In genomic region chr6:26350858-26351543, GRCh38 we compare ENCODE assay signal across 23 cellular contexts. TPM values are rescaled to one million over a fixed set of nuclear protein-coding genes. Genes with fewer than 3 reads are reported as not detected.
DNase-seq lines count a peak whose midpoint lies in the region; ATAC-seq, FAIRE-seq and TF ChIP-seq lines count a peak whose summit lies in the region.
"Had no signal": no experiment of that assay in that cellular context is flagged by ENCODE, and none has a peak within 500 bp of the region (broad histone marks: within the 10 kb centered on the region; RNA-seq: fewer than 3 reads in every experiment).

No MANE protein-coding gene starts in this region.

- no peak overlapping the region for H3K4me3 ChIP-seq in GM23248
- H3K4me3 ChIP-seq in mammary epithelial cell (replicated peaks in 1 of 3; ENCODE audit: insufficient read depth in 1 of 3, low read depth in 2 of 3, low read length in 3 of 3) = peak overlapping the region in 1 of 3 experiments; percentile 9
- H3K4me3 ChIP-seq in osteoblast (ENCODE audit: insufficient read depth, low read length) = no peak overlapping the region
- H3K4me3 ChIP-seq: adrenal gland, heart left ventricle, lung, suprapubic skin had no signal

- H3K27ac ChIP-seq in GM23248 (peak overlapping the region; percentile 68), mammary epithelial cell (ENCODE audit: insufficient read depth, low read depth, low read length) (peak overlapping the region; percentile 56), osteoblast (ENCODE audit: low read depth, low read length) (peak overlapping the region; percentile 80)
- H3K27ac ChIP-seq: heart left ventricle, suprapubic skin had no signal

- H3F3A ChIP-seq in GM23248 (ENCODE audit: insufficient read depth) = peaks cover 16% of the 10 kb centered on the region; the same call in 1 of the 2 replicates

- peaks cover 19% of the 10 kb centered on the region for H3K4me1 ChIP-seq in GM23248 (ENCODE audit: insufficient read depth)
- H3K4me1 ChIP-seq in mammary epithelial cell (ENCODE audit: insufficient read depth, low read length) = peaks cover 22% of the 10 kb centered on the region
- H3K4me1 ChIP-seq in osteoblast (ENCODE audit: insufficient read depth, low read length) = peaks cover 19% of the 10 kb centered on the region
- H3K4me1 ChIP-seq: heart left ventricle, suprapubic skin had no signal

- 56 to 60% methylated on average over 2 of the region's 2 CpGs for WGBS in GM23248 (ENCODE audit: low coverage in 1 of 2, low lambda C conversion rate in 2 of 2, missing lambda C conversion rate in 2 of 2), 2 experiments
- 87% methylated on average over 2 of the region's 2 CpGs for WGBS in mammary epithelial cell (ENCODE audit: low coverage, missing lambda C conversion rate)

- FAIRE-seq in RCC 7860 (lab: Jason Lieb, UNC) = peak; percentile 25
- FAIRE-seq: GM12892 had no signal

- no peaks in the 10 kb centered on the region for H3K79me2 ChIP-seq in GM23248 (ENCODE audit: insufficient read depth)
- H3K79me2 ChIP-seq in mammary epithelial cell (ENCODE audit: insufficient read depth, low read length) = no peaks in the 10 kb centered on the region
- H3K79me2 ChIP-seq in osteoblast (ENCODE audit: insufficient read depth, low read length) = no peaks in the 10 kb centered on the region

- H2AFZ ChIP-seq in GM23248 = peak overlapping the region; percentile 31; the same call in 1 of the 2 replicates
- no peak overlapping the region for H2AFZ ChIP-seq in mammary epithelial cell (ENCODE audit: low read depth, low read length)
- peak overlapping the region; percentile 11 for H2AFZ ChIP-seq in osteoblast (ENCODE audit: low read length)

- H4K20me1 ChIP-seq in GM23248 (ENCODE audit: insufficient read depth) = no peaks in the 10 kb centered on the region
- no peaks in the 10 kb centered on the region for H4K20me1 ChIP-seq in mammary epithelial cell (ENCODE audit: insufficient read depth, low read length)
- no peaks in the 10 kb centered on the region for H4K20me1 ChIP-seq in osteoblast (ENCODE audit: insufficient read depth, low read length)

- CTCF ChIA-PET in mammary epithelial cell (lab: Charles Lee; ENCODE audit: low non-redundant PET) = no interaction called here

- H3K9me3 ChIP-seq in GM23248 (ENCODE audit: low read depth) (no peaks in the 10 kb centered on the region), mammary epithelial cell (replicated peaks; ENCODE audit: insufficient read depth, low read length) (no peaks in the 10 kb centered on the region), osteoblast (ENCODE audit: low read depth, low read length) (no peaks in the 10 kb centered on the region)
- H3K9me3 ChIP-seq: adrenal gland, heart left ventricle, suprapubic skin had no signal

- no peak for ATAC-seq in GM21528 (IDR thresholded peaks at IDR 0.05; ENCODE audit: low FRiP score, unreplicated experiment)
- no peak for ATAC-seq in stimulated activated naive CD8-positive, alpha-beta T cell treated with anti-CD3 and anti-CD28 coated beads, Interleukin-15, Interleukin-2, amounts not matched to agents 100 U/mL and 50 U/mL, for 24 hours
- ATAC-seq: heart left ventricle; stimulated activated effector memory CD8-positive, alpha-beta T cell treated with anti-CD3 and anti-CD28 coated beads, Interleukin-12 subunit alpha, Interleukin-12 subunit beta, amount 100 ng/mL, for 72 hours had no signal

- in situ Hi-C loops in GM23248 (cut with MboI) (no loop called here), mammary epithelial cell (cut with MboI; ENCODE audit: low sequenced_read_pairs in 2 of 2) (no loop called here)

- no peaks in the 10 kb centered on the region for H3K9me2 ChIP-seq in GM23248 (ENCODE audit: insufficient read depth)

- dilution Hi-C loops in mammary epithelial cell (cut with HindIII; ENCODE audit: low sequenced_read_pairs) = no loop called here

- H3K9ac ChIP-seq in GM23248 (0 out of 2 replicates have a peak overlapping the region, but pooled peaks have one; percentile 31), mammary epithelial cell (ENCODE audit: insufficient read depth, low read length) (no peak overlapping the region)

- H3K27me3 ChIP-seq in GM23248 (replicated peaks; ENCODE audit: insufficient read depth) (no peaks in the 10 kb centered on the region), mammary epithelial cell (ENCODE audit: insufficient read depth, low read length) (no peaks in the 10 kb centered on the region), osteoblast (ENCODE audit: insufficient read depth, low read length) (no peaks in the 10 kb centered on the region)
- H3K27me3 ChIP-seq: adrenal gland, suprapubic skin had no signal

- no peak for TF ChIP-seq CTCF in mammary epithelial cell (conservative IDR thresholded peaks at IDR 0.05 in 1 of 2, IDR thresholded peaks at IDR 0.05 in 1 of 2; ENCODE audit: extremely low read depth in 1 of 2, insufficient read depth in 1 of 2, low read depth in 1 of 2, low read length in 2 of 2)
- no peak for TF ChIP-seq CTCF in osteoblast (IDR thresholded peaks at IDR 0.05; ENCODE audit: extremely low read depth, low read depth, low read length)

- intact Hi-C loops in mammary epithelial cell (cut with micrococcal nuclease) (no loop called here), head of caudate nucleus (cut with DNase I) (no loop called here)

- H3K4me2 ChIP-seq in GM23248 (ENCODE audit: unreplicated experiment) (peak overlapping the region; percentile 50), mammary epithelial cell (ENCODE audit: insufficient read depth, low read depth, low read length) (peak overlapping the region; percentile 60), osteoblast (ENCODE audit: insufficient read depth, low read length) (peak overlapping the region; percentile 33)

- DNase-seq in GM23248 (no peak), RCC 7860 (ENCODE audit: low spot score) (no peak), mammary epithelial cell (no peak), osteoblast (ENCODE audit: insufficient read length, low spot score, missing footprints) (no peak), head of caudate nucleus (no peak), activated T-cell treated with anti-CD3 and anti-CD28 coated beads for 4 hours (no peak)
- DNase-seq in stimulated activated naive CD8-positive, alpha-beta T cell treated with anti-CD3 and anti-CD28 coated beads, Interleukin-15, Interleukin-2, amounts not matched to agents 100 U/mL and 50 U/mL, for 24 hours = no peak
- DNase-seq: activated CD4-positive, alpha-beta T cell treated with anti-CD3 and anti-CD28 coated beads, Interleukin-2, amount 50 U/mL, for 1 hour; activated T-cell treated with anti-CD3 and anti-CD28 coated beads, Interleukin-2, amount 50 U/mL, for 48 hours; CD4-positive, CD25-positive, alpha-beta regulatory T cell; heart left ventricle; NCI-H1417; NCI-H2029 treated with DMSO at 0.1 percent for 48 hours; NCI-H345; posterior cingulate gyrus; right cardiac atrium; stimulated activated CD4-positive, alpha-beta T cell treated with anti-CD3 and anti-CD28 coated beads, Interleukin-4, amount 100 ng/mL, for 24 hours had no signal

- no peaks in the 10 kb centered on the region for H3K36me3 ChIP-seq in GM23248 (ENCODE audit: low read depth)
- H3K36me3 ChIP-seq in mammary epithelial cell (ENCODE audit: insufficient read depth, low read length) = no peaks in the 10 kb centered on the region
- H3K36me3 ChIP-seq in osteoblast (ENCODE audit: insufficient read depth, low read length) = no peaks in the 10 kb centered on the region
- H3K36me3 ChIP-seq: adrenal gland, heart left ventricle, suprapubic skin had no signal

- no TSS peak for BruUV-seq in mammary epithelial cell (replicated peaks; lab: Mats Ljungman, UMichigan)

RNA-seq across cellular contexts. Expression of gene BTN3A2, which starts 14.0 kb away (rescaled TPM):
- 12.9 and 14.5 TPM in 2 replicates for total RNA-seq in GM23248 (2014; rRNA removed; shearing (Covaris generic))
- polyA plus RNA-seq in GM23248 (2016; fragmentation: Nextera tagmentation; extraction: Ambion mirVana) (7.9 and 9.5 TPM in 2 replicates), mammary epithelial cell (12.1 TPM)
- total RNA-seq in mammary epithelial cell (1 to 10 TPM; 3.8 to 4.5 TPM), osteoblast (24.2 and 25.0 TPM in 2 replicates)
- 3.3 TPM for polyA minus RNA-seq in mammary epithelial cell

RNA-seq across cellular contexts. Expression of gene BTN2A2, which starts 31.9 kb away (rescaled TPM):
- 4.5 and 9.1 TPM in 2 replicates for total RNA-seq in GM23248 (2014; rRNA removed; shearing (Covaris generic))
- 4.0 and 5.2 TPM in 2 replicates for polyA plus RNA-seq in GM23248 (2016; fragmentation: Nextera tagmentation; extraction: Ambion mirVana)
- 10 to 100 TPM in 1 of 2 donors, 1 to 10 TPM in 1; 9.3 to 11.0 TPM for total RNA-seq in mammary epithelial cell
- 3.8 TPM for polyA plus RNA-seq in mammary epithelial cell
- polyA minus RNA-seq in mammary epithelial cell = 9.4 TPM
- 16.3 and 17.4 TPM in 2 replicates for total RNA-seq in osteoblast

RNA-seq across cellular contexts. Expression of gene BTN3A1, which starts 51.1 kb away (rescaled TPM):
- total RNA-seq in GM23248 (2014; rRNA removed; shearing (Covaris generic)) = 7.7 and 8.9 TPM in 2 replicates
- polyA plus RNA-seq in GM23248 (2016; fragmentation: Nextera tagmentation; extraction: Ambion mirVana) (5.5 and 6.7 TPM in 2 replicates), mammary epithelial cell (4.4 TPM)
- total RNA-seq in mammary epithelial cell (1 to 10 TPM; 5.1 to 7.3 TPM), osteoblast (25.3 and 26.2 TPM in 2 replicates)
- polyA minus RNA-seq in mammary epithelial cell = 2.4 TPM
